In genomic region chr2:105464325-105464724, GRCh38 we compare ENCODE assay signal across 33 cellular contexts.
"Had no signal": no experiment of that assay in that cellular context is flagged by ENCODE, and none has a peak within 500 bp of the region (broad histone marks: within the 10 kb centered on the region; RNA-seq: fewer than 3 reads in every experiment).

No MANE protein-coding gene starts in this region.

- H3K27ac ChIP-seq: adrenal gland, body of pancreas, brain microvascular endothelial cell, breast epithelium, VCaP had no signal

- FAIRE-seq: astrocyte, TTC549 had no signal

- H3K4me3 ChIP-seq: adrenal gland, body of pancreas, breast epithelium had no signal

- H3K9me3 ChIP-seq: adrenal gland, body of pancreas, breast epithelium had no signal

- H3K27me3 ChIP-seq: adrenal gland, body of pancreas, brain microvascular endothelial cell, breast epithelium had no signal

- H3K36me3 ChIP-seq: adrenal gland, brain microvascular endothelial cell, breast epithelium had no signal

- ATAC-seq: activated CD8-positive, alpha-beta T cell treated with anti-CD3 and anti-CD28 coated beads for 36 hours; activated naive CD4-positive, alpha-beta T cell treated with anti-CD3 and anti-CD28 coated beads, Interleukin-2, amount 50 U/mL, for 72 hours; activated T-cell treated with anti-CD3 and anti-CD28 coated beads, Interleukin-2, amount 50 U/mL, for 4 hours; activated T-cell treated with anti-CD3 and anti-CD28 coated beads, Interleukin-2, amount 50 U/mL, for 72 hours; activated T-helper 17 cell treated with anti-CD3 and anti-CD28 coated beads, Interleukin-2, amount 50 U/mL, for 72 hours; body of pancreas had no signal

- H3K4me1 ChIP-seq: breast epithelium had no signal

- DNase-seq: activated B cell treated with CpG ODN at 0.5 μM for 24 hours; activated CD4-positive, alpha-beta memory T cell treated with anti-CD3 and anti-CD28 coated beads for 36 hours; activated CD4-positive, alpha-beta T cell treated with anti-CD3 and anti-CD28 coated beads for 4 hours; activated CD4-positive, alpha-beta T cell treated with anti-CD3 and anti-CD28 coated beads, Interleukin-2, amount 10 ng/mL, durations not matched to agents 24 days and 14 days; activated CD4-positive, alpha-beta T cell treated with anti-CD3 and anti-CD28 coated beads, Interleukin-2, amount 50 U/mL, for 1 hour; activated CD4-positive, alpha-beta T cell treated with anti-CD3 and anti-CD28 coated beads, Interleukin-2, amount 50 U/mL, for 4 hours; activated CD4-positive, CD25-positive, alpha-beta regulatory T cell treated with anti-CD3 and anti-CD28 coated beads, Interleukin-2, amount 50 U/mL, for 72 hours; activated CD8-positive, alpha-beta memory T cell treated with anti-CD3 and anti-CD28 coated beads, Interleukin-2, amount 50 U/mL, for 4 hours; activated CD8-positive, alpha-beta T cell treated with anti-CD3 and anti-CD28 coated beads for 36 hours; activated effector memory CD4-positive, alpha-beta T cell treated with anti-CD3 and anti-CD28 coated beads, Interleukin-2, amount 50 U/mL, for 16 hours; activated gamma-delta T cell treated with Interleukin-2 at 50 U/mL for 16 hours; activated naive CD4-positive, alpha-beta T cell; activated naive CD4-positive, alpha-beta T cell treated with anti-CD3 and anti-CD28 coated beads for 36 hours; activated naive CD4-positive, alpha-beta T cell treated with anti-CD3 and anti-CD28 coated beads, Interleukin-2, amount 50 U/mL, for 16 hours; activated naive CD8-positive, alpha-beta T cell treated with anti-CD3 and anti-CD28 coated beads for 36 hours; activated T-cell treated with anti-CD3 and anti-CD28 coated beads for 4 hours; activated T-cell treated with anti-CD3 and anti-CD28 coated beads, Interleukin-2, amount 50 U/mL, for 1 hour; activated T-cell treated with anti-CD3 and anti-CD28 coated beads, Interleukin-2, amount 50 U/mL, for 4 hours; activated T-cell treated with anti-CD3 and anti-CD28 coated beads, Interleukin-2, amount 50 U/mL, for 72 hours; adrenal gland; amniotic stem cell; aorta; body of pancreas; brain microvascular endothelial cell; central memory CD4-positive, alpha-beta T cell; T-helper 2 cell; T-helper 9 cell had no signal
